In the genomic region with DNA sequence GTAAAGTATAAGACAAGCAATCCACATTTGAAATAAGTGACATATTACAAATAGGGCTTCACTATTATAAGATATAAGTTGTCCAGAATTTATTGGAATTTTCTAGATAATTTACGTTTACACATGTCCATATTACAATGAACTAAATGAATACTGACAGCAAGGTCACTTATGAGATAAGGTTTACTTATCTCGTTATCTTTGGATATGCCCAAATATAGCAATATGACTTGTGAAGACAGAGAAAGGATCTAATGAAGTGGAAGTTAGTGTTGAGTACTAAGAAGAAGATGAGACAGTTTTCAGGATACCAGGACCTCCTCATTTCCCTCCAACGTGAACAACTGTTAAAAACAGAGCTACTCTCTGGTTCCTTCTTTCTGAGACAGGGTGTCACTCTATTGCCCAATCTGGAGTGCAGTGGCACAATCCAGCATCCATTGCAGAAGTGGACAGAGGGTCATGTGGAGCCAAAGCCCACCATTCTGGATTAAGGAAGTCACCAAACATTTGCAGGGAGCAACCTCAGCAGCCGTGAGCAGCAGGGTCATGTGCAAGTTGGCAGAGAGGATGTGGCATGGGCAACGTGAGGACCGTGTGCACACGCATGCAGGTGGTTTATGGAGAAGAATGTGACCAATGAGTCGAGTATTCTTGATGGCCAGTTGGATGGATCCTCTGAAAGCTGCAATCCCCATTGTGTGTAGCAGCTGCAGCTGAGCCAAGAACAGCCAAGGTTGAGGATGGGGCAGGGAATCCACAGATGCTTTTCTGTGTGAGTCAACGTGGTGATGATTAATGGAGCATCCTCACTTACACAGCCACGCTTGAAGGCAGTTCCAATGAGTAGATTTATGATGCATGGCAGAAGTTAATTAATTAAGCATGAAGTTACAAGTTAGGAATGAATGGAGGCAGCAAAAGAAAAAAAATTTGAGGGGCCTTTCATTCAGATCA, we compare ENCODE assay signal across 13 cellular contexts.
DNase-seq lines count a peak whose midpoint lies in the region; ATAC-seq and TF ChIP-seq lines count a peak whose summit lies in the region.
"Had no signal": no experiment of that assay in that cellular context is flagged by ENCODE, and none has a peak within 500 bp of the region (broad histone marks: within the 10 kb centered on the region; RNA-seq: fewer than 3 reads in every experiment).

No MANE protein-coding gene starts in this region.

- H3K4me1 Mint-ChIP-seq in endodermal cell (peaks cover 2% of the 10 kb centered on the region), progenitor cell of endocrine pancreas (ENCODE audit: low read depth) (no peaks in the 10 kb centered on the region)
- no peaks in the 10 kb centered on the region for H3K4me1 Mint-ChIP-seq in activated CD4-positive, alpha-beta T cell treated with anti-CD3 and anti-CD28 coated beads, Interleukin-2, amount 10 ng/mL, durations not matched to agents 7 days and 5 days
- H3K4me1 Mint-ChIP-seq: nephron had no signal

- no peaks in the 10 kb centered on the region for H3K4me1 ChIP-seq in endodermal cell (ENCODE audit: control insufficient read depth, insufficient read depth, low read length)
- H3K4me1 ChIP-seq: esophagus squamous epithelium had no signal

- TF ChIP-seq CTCF in endodermal cell (conservative IDR thresholded peaks at IDR 0.05) = no peak
- TF ChIP-seq CTCF in progenitor cell of endocrine pancreas (IDR thresholded peaks at IDR 0.05; ENCODE audit: unreplicated experiment) = no peak

- peak; percentile 17 for DNase-seq in DMS53 (lab: John Stamatoyannopoulos, UW)
- DNase-seq in DMS53 treated with DMSO at 0.1 percent for 48 hours (lab: John Stamatoyannopoulos, UW; ENCODE audit: unreplicated experiment) = no peak
- DNase-seq in NCI-H2171 treated with DMSO at 0.1 percent for 48 hours (lab: John Stamatoyannopoulos, UW) = peak; percentile 83
- no peak for DNase-seq in endodermal cell
- no peak for DNase-seq in progenitor cell of endocrine pancreas (ENCODE audit: low spot score, unreplicated experiment)
- no peak for DNase-seq in activated naive CD4-positive, alpha-beta T cell treated with anti-CD3 and anti-CD28 coated beads, Interleukin-2, amount 50 U/mL, for 16 hours
- DNase-seq in activated CD4-positive, alpha-beta T cell treated with anti-CD3 and anti-CD28 coated beads, Interleukin-2, amount 10 ng/mL, durations not matched to agents 7 days and 5 days = no peak
- DNase-seq: esophagus squamous epithelium, NCI-H1092 had no signal

- H3K36me3 ChIP-seq in endodermal cell (ENCODE audit: control insufficient read depth, insufficient read depth, low read length) = peaks cover 28% of the 10 kb centered on the region

- H3K9me3 Mint-ChIP-seq in endodermal cell (peaks cover 6% of the 10 kb centered on the region), progenitor cell of endocrine pancreas (ENCODE audit: low read depth) (peaks cover 7% of the 10 kb centered on the region)
- peaks cover 2% of the 10 kb centered on the region for H3K9me3 Mint-ChIP-seq in activated CD4-positive, alpha-beta T cell treated with anti-CD3 and anti-CD28 coated beads, Interleukin-2, amount 10 ng/mL, durations not matched to agents 7 days and 5 days
- H3K9me3 Mint-ChIP-seq: activated T-helper 2 cell treated with anti-CD3 and anti-CD28 coated beads, Interferon-gamma antibody, Interleukin-2, Interleukin-4, amounts not matched to agents 10 μg/mL and 5 μg/mL and 100 μg/mL, durations not matched to agents 14 hours and 24 hours and 36 hours had no signal

- peak overlapping the region; percentile 37 for H3K27ac ChIP-seq in endodermal cell (ENCODE audit: low read depth, low read length)
- H3K27ac ChIP-seq: 22Rv1, esophagus squamous epithelium had no signal

- H3K4me3 ChIP-seq in endodermal cell (ENCODE audit: low read length) = no peak overlapping the region
- H3K4me3 ChIP-seq: esophagus squamous epithelium had no signal

- ATAC-seq in GM18858 (IDR thresholded peaks at IDR 0.05; ENCODE audit: unreplicated experiment) = no peak

- CTCF ChIA-PET in activated CD4-positive, alpha-beta T cell treated with anti-CD3 and anti-CD28 coated beads, Interleukin-2, amount 10 ng/mL, durations not matched to agents 7 days and 5 days (lab: Charles Lee) = interaction anchor here (1.3 to 1.4 kb wide), 3 partner anchors 9 to 48 kb away, joined by 3 to 5 read pairs (median 4); no protein-coding TSS in a partner anchor

- no peaks in the 10 kb centered on the region for H3K27me3 Mint-ChIP-seq in endodermal cell (ENCODE audit: insufficient read depth)
- no peaks in the 10 kb centered on the region for H3K27me3 Mint-ChIP-seq in progenitor cell of endocrine pancreas
- H3K27me3 Mint-ChIP-seq in activated CD4-positive, alpha-beta T cell treated with anti-CD3 and anti-CD28 coated beads, Interleukin-2, amount 10 ng/mL, durations not matched to agents 7 days and 5 days = no peaks in the 10 kb centered on the region

- H3K9ac ChIP-seq in endodermal cell (ENCODE audit: extremely low read depth, low read length, poor library complexity, severe bottlenecking) = no peak overlapping the region

- H3K27ac Mint-ChIP-seq in endodermal cell (no peak overlapping the region), progenitor cell of endocrine pancreas (peak overlapping the region; percentile 25)
- H3K27ac Mint-ChIP-seq in activated CD4-positive, alpha-beta T cell treated with anti-CD3 and anti-CD28 coated beads, Interleukin-2, amount 10 ng/mL, durations not matched to agents 7 days and 5 days = no peak overlapping the region
- H3K27ac Mint-ChIP-seq: activated T-helper 2 cell treated with anti-CD3 and anti-CD28 coated beads, Interferon-gamma antibody, Interleukin-2, Interleukin-4, amounts not matched to agents 10 μg/mL and 5 μg/mL and 100 μg/mL, durations not matched to agents 14 hours and 24 hours and 36 hours; nephron had no signal

- H3K27me3 ChIP-seq in endodermal cell (ENCODE audit: control insufficient read depth, insufficient read depth, low read length, poor library complexity, severe bottlenecking) = no peaks in the 10 kb centered on the region
- H3K27me3 ChIP-seq: esophagus squamous epithelium had no signal

- 90 to 92% methylated on average over 8 to 10 of the region's 10 CpGs for WGBS in endodermal cell (ENCODE audit: insufficient coverage in 1 of 2, insufficient read length in 1 of 2), 2 experiments

- H3K36me3 Mint-ChIP-seq in endodermal cell (ENCODE audit: low read depth) = peaks cover 34% of the 10 kb centered on the region
- peaks cover 29% of the 10 kb centered on the region for H3K36me3 Mint-ChIP-seq in progenitor cell of endocrine pancreas (ENCODE audit: insufficient read depth)
- peaks cover 6% of the 10 kb centered on the region for H3K36me3 Mint-ChIP-seq in activated CD4-positive, alpha-beta T cell treated with anti-CD3 and anti-CD28 coated beads, Interleukin-2, amount 10 ng/mL, durations not matched to agents 7 days and 5 days (ENCODE audit: low read depth)

- H3K4me3 Mint-ChIP-seq in endodermal cell (no peak overlapping the region), progenitor cell of endocrine pancreas (ENCODE audit: low read depth) (no peak overlapping the region)
- H3K4me3 Mint-ChIP-seq in activated CD4-positive, alpha-beta T cell treated with anti-CD3 and anti-CD28 coated beads, Interleukin-2, amount 10 ng/mL, durations not matched to agents 7 days and 5 days = no peak overlapping the region
- H3K4me3 Mint-ChIP-seq: nephron had no signal

- POLR2A ChIA-PET in activated CD4-positive, alpha-beta T cell treated with anti-CD3 and anti-CD28 coated beads, Interleukin-2, amount 10 ng/mL, durations not matched to agents 7 days and 5 days (lab: Charles Lee) = no interaction called here

- peaks cover 8% of the 10 kb centered on the region for H3K9me3 ChIP-seq in endodermal cell (ENCODE audit: control insufficient read depth, low read length)
- H3K9me3 ChIP-seq: esophagus squamous epithelium had no signal

Comparison
In these comparisons a context has a peak if more than half of its experiments do, and no peak if none do; other contexts are left out.
1. DNase-seq: peak in DMS53 (single experiment) and NCI-H2171 treated with DMSO at 0.1 percent for 48 hours (single experiment); none in DMS53 treated with DMSO at 0.1 percent for 48 hours (single experiment), endodermal cell (single experiment), progenitor cell of endocrine pancreas (single experiment), activated naive CD4-positive, alpha-beta T cell treated with anti-CD3 and anti-CD28 coated beads, Interleukin-2, amount 50 U/mL, for 16 hours (single experiment) and activated CD4-positive, alpha-beta T cell treated with anti-CD3 and anti-CD28 coated beads, Interleukin-2, amount 10 ng/mL, durations not matched to agents 7 days and 5 days (single experiment).